Comparison of ENCODE assay signal across 1 cellular context in the genomic region with DNA sequence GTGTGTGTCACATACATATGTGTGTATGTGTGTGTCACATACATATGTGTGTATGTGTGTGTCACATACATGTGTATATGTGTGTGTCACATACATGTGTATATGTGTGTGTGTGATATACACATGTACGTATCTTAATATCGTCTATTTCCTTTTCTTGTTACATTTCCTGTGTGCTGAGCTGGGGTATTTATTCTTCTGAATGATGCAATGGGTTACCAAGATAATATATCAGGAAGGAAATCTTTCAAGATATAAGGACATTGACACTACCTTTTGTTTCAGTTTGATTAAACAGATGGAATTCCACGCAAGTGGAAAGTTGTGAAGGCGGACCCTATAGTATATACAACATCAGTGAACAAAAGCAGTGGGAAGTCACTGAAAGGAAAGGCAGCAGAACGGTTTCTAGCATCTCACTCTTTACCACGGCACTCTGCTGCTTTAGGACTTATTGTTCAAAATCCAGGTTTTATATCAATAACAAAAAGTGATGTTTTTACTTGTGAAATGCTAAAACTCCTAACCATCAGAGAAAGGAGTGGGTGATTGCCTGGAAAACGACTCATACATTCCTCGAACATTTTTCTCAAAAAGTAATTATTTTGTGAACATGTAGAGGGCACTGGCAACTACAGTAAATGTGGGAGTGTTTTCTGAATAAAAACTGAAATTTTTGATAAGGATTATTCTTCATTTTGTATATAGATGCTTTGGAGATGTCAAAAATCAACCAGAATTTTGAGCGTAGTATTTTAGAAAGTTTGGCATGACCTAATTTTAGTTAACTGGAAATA.
TF ChIP-seq lines count a peak whose summit lies in the region.

No MANE protein-coding gene starts in this region.

TF ChIP-seq in IMR-90, 13 proteins besides CTCF, POLR2A, EP300 and RAD21:
- TF ChIP-seq RFX5 (IDR thresholded peaks at IDR 0.05; ENCODE audit: low read depth, low read length) (no peak), RCOR1 (IDR thresholded peaks at IDR 0.05; ENCODE audit: insufficient replicate concordance, low read length) (no peak), ELK1 (IDR thresholded peaks at IDR 0.05; ENCODE audit: borderline replicate concordance, low read depth, low read length) (no peak), FOS (IDR thresholded peaks at IDR 0.05; ENCODE audit: low read depth, low read length) (no peak), CEBPB (IDR thresholded peaks at IDR 0.05; ENCODE audit: low read depth, low read length) (peak; percentile 54)
- TF ChIP-seq, protein P1, sequence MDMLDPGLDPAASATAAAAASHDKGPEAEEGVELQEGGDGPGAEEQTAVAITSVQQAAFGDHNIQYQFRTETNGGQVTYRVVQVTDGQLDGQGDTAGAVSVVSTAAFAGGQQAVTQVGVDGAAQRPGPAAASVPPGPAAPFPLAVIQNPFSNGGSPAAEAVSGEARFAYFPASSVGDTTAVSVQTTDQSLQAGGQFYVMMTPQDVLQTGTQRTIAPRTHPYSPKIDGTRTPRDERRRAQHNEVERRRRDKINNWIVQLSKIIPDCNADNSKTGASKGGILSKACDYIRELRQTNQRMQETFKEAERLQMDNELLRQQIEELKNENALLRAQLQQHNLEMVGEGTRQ (IDR thresholded peaks at IDR 0.05; ENCODE audit: low read depth, low read length), result no peak
